ENCODE assay signal across 29 cellular contexts in the genomic region with DNA sequence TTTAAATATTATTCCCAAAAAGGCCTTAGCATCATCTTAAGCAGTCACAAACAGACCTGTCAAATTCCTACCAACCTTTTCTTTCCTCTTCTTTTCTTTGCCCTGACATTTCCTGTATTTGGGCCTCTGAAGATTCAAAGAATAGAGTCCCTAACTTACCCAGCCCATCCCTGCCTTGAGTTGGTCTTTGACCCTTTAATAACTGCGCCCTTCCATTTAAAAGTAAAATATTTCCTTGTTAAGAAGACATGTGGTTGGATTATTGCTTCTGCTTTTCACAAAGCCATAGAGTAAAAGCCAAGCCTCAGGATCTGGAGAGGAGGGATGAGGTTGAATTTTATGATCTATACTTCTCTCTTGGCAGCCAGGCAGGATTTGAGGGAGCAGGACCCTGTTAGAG. TPM values are rescaled to one million over a fixed set of nuclear protein-coding genes. Genes with fewer than 3 reads are reported as not detected.
"Had no signal": no experiment of that assay in that cellular context is flagged by ENCODE, and none has a peak within 500 bp of the region (broad histone marks: within the 10 kb centered on the region; RNA-seq: fewer than 3 reads in every experiment).

No MANE protein-coding gene starts in this region.

- H3K36me3 Mint-ChIP-seq: activated naive CD4-positive, alpha-beta T cell treated with anti-CD3 and anti-CD28 coated beads, Interleukin-2, amount 50 U/mL, for 72 hours; stimulated activated naive B cell treated with anti-CD40 and anti-IgM and Interleukin-4, amounts not matched to agents 10 μg/mL and 1 μg/mL and 100 μg/mL, for 72 hours; type B pancreatic cell had no signal

- H3K9me3 Mint-ChIP-seq: activated CD4-positive, alpha-beta T cell treated with anti-CD3 and anti-CD28 coated beads, Interleukin-2, amount 10 ng/mL, durations not matched to agents 7 days and 5 days; activated CD8-positive, alpha-beta T cell treated with anti-CD3 and anti-CD28 coated beads for 36 hours; activated naive CD4-positive, alpha-beta T cell treated with anti-CD3 and anti-CD28 coated beads, Interleukin-2, amount 50 U/mL, for 72 hours; effector memory CD8-positive, alpha-beta T cell; nephron progenitor cell; stimulated activated naive B cell treated with anti-CD40 and anti-IgM and Interleukin-4, amounts not matched to agents 10 μg/mL and 1 μg/mL and 100 μg/mL, for 72 hours; type B pancreatic cell had no signal

- H3K36me3 ChIP-seq: brain microvascular endothelial cell, gastrocnemius medialis, left ventricle myocardium inferior, vagina had no signal

- H3K27ac Mint-ChIP-seq: activated CD4-positive, alpha-beta T cell treated with anti-CD3 and anti-CD28 coated beads, Interleukin-2, amount 10 ng/mL, durations not matched to agents 7 days and 5 days; activated CD8-positive, alpha-beta T cell treated with anti-CD3 and anti-CD28 coated beads for 36 hours; activated naive CD4-positive, alpha-beta T cell treated with anti-CD3 and anti-CD28 coated beads, Interleukin-2, amount 50 U/mL, for 72 hours; nephron progenitor cell; stimulated activated naive B cell treated with anti-CD40 and anti-IgM and Interleukin-4, amounts not matched to agents 10 μg/mL and 1 μg/mL and 100 μg/mL, for 72 hours had no signal

- H3K27me3 ChIP-seq: brain microvascular endothelial cell, gastrocnemius medialis, testis, vagina had no signal

- H3K27ac ChIP-seq: brain microvascular endothelial cell, dorsolateral prefrontal cortex, gastrocnemius medialis, left ventricle myocardium inferior, testis, vagina, VCaP had no signal

- H3K4me1 ChIP-seq: gastrocnemius medialis, left ventricle myocardium inferior, testis, vagina had no signal

- ATAC-seq: activated CD8-positive, alpha-beta T cell treated with anti-CD3 and anti-CD28 coated beads for 36 hours; activated naive CD4-positive, alpha-beta T cell treated with anti-CD3 and anti-CD28 coated beads, Interleukin-2, amount 50 U/mL, for 72 hours; effector memory CD8-positive, alpha-beta T cell; esophagus mucosa; gastrocnemius medialis; sciatic nerve; stimulated activated naive B cell treated with anti-CD40 and anti-IgM and Interleukin-4, amounts not matched to agents 10 μg/mL and 1 μg/mL and 100 μg/mL, for 72 hours had no signal

- DNase-seq: activated CD4-positive, alpha-beta T cell treated with anti-CD3 and anti-CD28 coated beads, Interleukin-2, amount 10 ng/mL, durations not matched to agents 7 days and 5 days; activated CD4-positive, CD25-positive, alpha-beta regulatory T cell treated with anti-CD3 and anti-CD28 coated beads, Interleukin-2, amount 50 U/mL, for 72 hours; activated CD8-positive, alpha-beta T cell treated with anti-CD3 and anti-CD28 coated beads for 36 hours; activated T-cell treated with anti-CD3 and anti-CD28 coated beads, Interleukin-2, amount 50 U/mL, for 1 hour; aorta; brain microvascular endothelial cell; central memory CD4-positive, alpha-beta T cell; dorsolateral prefrontal cortex; effector memory CD8-positive, alpha-beta T cell; gastrocnemius medialis; hippocampal formation; kidney glomerular epithelial cell; left ventricle myocardium inferior; midbrain; nephron progenitor cell; posterior cingulate gyrus; stimulated activated CD4-positive, alpha-beta T cell treated with anti-CD3 and anti-CD28 coated beads, Interleukin-2, amount 100 ng/mL, for 48 hours; stimulated activated CD8-positive, alpha-beta memory T cell treated with anti-CD3 and anti-CD28 coated beads, Interleukin-4, amount 100 ng/mL, for 48 hours; stimulated activated naive B cell treated with anti-CD40 and anti-IgM and Interleukin-4, amounts not matched to agents 10 μg/mL and 1 μg/mL and 100 μg/mL, for 72 hours; testis had no signal

- H3K4me3 ChIP-seq: dorsolateral prefrontal cortex, gastrocnemius medialis, left ventricle myocardium inferior, testis, vagina had no signal

- H3K9me3 ChIP-seq: gastrocnemius medialis, left ventricle myocardium inferior, testis, vagina had no signal

- H3K4me1 Mint-ChIP-seq: activated CD4-positive, alpha-beta T cell treated with anti-CD3 and anti-CD28 coated beads, Interleukin-2, amount 10 ng/mL, durations not matched to agents 7 days and 5 days; nephron progenitor cell had no signal

- H3K4me3 Mint-ChIP-seq: activated CD4-positive, alpha-beta T cell treated with anti-CD3 and anti-CD28 coated beads, Interleukin-2, amount 10 ng/mL, durations not matched to agents 7 days and 5 days; activated CD8-positive, alpha-beta T cell treated with anti-CD3 and anti-CD28 coated beads for 36 hours; effector memory CD8-positive, alpha-beta T cell; nephron progenitor cell; stimulated activated naive B cell treated with anti-CD40 and anti-IgM and Interleukin-4, amounts not matched to agents 10 μg/mL and 1 μg/mL and 100 μg/mL, for 72 hours had no signal

RNA-seq across cellular contexts. Expression of a gene that starts 13.2 kb away (rescaled TPM):
- total RNA-seq: activated CD4-positive, alpha-beta T cell treated with anti-CD3 and anti-CD28 coated beads, Interleukin-2, amount 10 ng/mL, durations not matched to agents 7 days and 5 days; activated CD8-positive, alpha-beta T cell treated with anti-CD3 and anti-CD28 coated beads for 36 hours; activated naive CD4-positive, alpha-beta T cell treated with anti-CD3 and anti-CD28 coated beads, Interleukin-2, amount 50 U/mL, for 72 hours; dorsolateral prefrontal cortex; gastrocnemius medialis; left ventricle myocardium inferior; renal cortical epithelial cell; T-helper 2 cell treated with Interferon-gamma antibody and Interleukin-4, amounts not matched to agents 100 ng/mL and 5 ng/mL, for 36 hours had no signal
- polyA plus RNA-seq: aorta had no signal

RNA-seq across cellular contexts. Expression of a gene that starts 29.6 kb away (rescaled TPM):
- total RNA-seq: activated CD4-positive, alpha-beta T cell treated with anti-CD3 and anti-CD28 coated beads, Interleukin-2, amount 10 ng/mL, durations not matched to agents 7 days and 5 days; activated CD8-positive, alpha-beta T cell treated with anti-CD3 and anti-CD28 coated beads for 36 hours; activated naive CD4-positive, alpha-beta T cell treated with anti-CD3 and anti-CD28 coated beads, Interleukin-2, amount 50 U/mL, for 72 hours; aorta; dorsolateral prefrontal cortex; endothelial cell of umbilical vein; gastrocnemius medialis; left ventricle myocardium inferior; renal cortical epithelial cell; sciatic nerve; T-helper 2 cell treated with Interferon-gamma antibody and Interleukin-4, amounts not matched to agents 100 ng/mL and 5 ng/mL, for 36 hours; vagina had no signal
- polyA plus RNA-seq: endothelial cell of umbilical vein had no signal

RNA-seq across cellular contexts. Expression of a gene that starts 33.1 kb away (rescaled TPM):
- total RNA-seq: activated CD4-positive, alpha-beta T cell treated with anti-CD3 and anti-CD28 coated beads, Interleukin-2, amount 10 ng/mL, durations not matched to agents 7 days and 5 days; activated CD8-positive, alpha-beta T cell treated with anti-CD3 and anti-CD28 coated beads for 36 hours; endothelial cell of umbilical vein; renal cortical epithelial cell; T-helper 2 cell treated with Interferon-gamma antibody and Interleukin-4, amounts not matched to agents 100 ng/mL and 5 ng/mL, for 36 hours; vagina had no signal
- polyA plus RNA-seq: endothelial cell of umbilical vein had no signal

RNA-seq across cellular contexts. Expression of a gene that starts 44.4 kb away (rescaled TPM):
- total RNA-seq: activated CD4-positive, alpha-beta T cell treated with anti-CD3 and anti-CD28 coated beads, Interleukin-2, amount 10 ng/mL, durations not matched to agents 7 days and 5 days; activated CD8-positive, alpha-beta T cell treated with anti-CD3 and anti-CD28 coated beads for 36 hours; activated naive CD4-positive, alpha-beta T cell treated with anti-CD3 and anti-CD28 coated beads, Interleukin-2, amount 50 U/mL, for 72 hours; renal cortical epithelial cell; T-helper 2 cell treated with Interferon-gamma antibody and Interleukin-4, amounts not matched to agents 100 ng/mL and 5 ng/mL, for 36 hours had no signal

RNA-seq across cellular contexts. Expression of a gene that starts 49.7 kb away (rescaled TPM):
- total RNA-seq: activated CD4-positive, alpha-beta T cell treated with anti-CD3 and anti-CD28 coated beads, Interleukin-2, amount 10 ng/mL, durations not matched to agents 7 days and 5 days; activated CD8-positive, alpha-beta T cell treated with anti-CD3 and anti-CD28 coated beads for 36 hours; activated naive CD4-positive, alpha-beta T cell treated with anti-CD3 and anti-CD28 coated beads, Interleukin-2, amount 50 U/mL, for 72 hours; dorsolateral prefrontal cortex; esophagus mucosa; left ventricle myocardium inferior; renal cortical epithelial cell; T-helper 2 cell treated with Interferon-gamma antibody and Interleukin-4, amounts not matched to agents 100 ng/mL and 5 ng/mL, for 36 hours; vagina had no signal
- polyA plus RNA-seq: aorta had no signal
